Comparison of ENCODE assay signal across 1 cellular context in genomic region chr2:132416996-132417395, GRCh38.
TF ChIP-seq lines count a peak whose summit lies in the region.

No MANE protein-coding gene starts in this region.

TF ChIP-seq in SK-N-SH, 30 proteins besides CTCF, POLR2A, EP300 and RAD21 (continued from another document):
- TF ChIP-seq REST (IDR thresholded peaks at IDR 0.05; ENCODE audit: low read depth, low read length) (no peak), RCOR1 (IDR thresholded peaks at IDR 0.05; ENCODE audit: low read length) (no peak)
